ENCODE assay signal across 1 cellular context in the genomic region with DNA sequence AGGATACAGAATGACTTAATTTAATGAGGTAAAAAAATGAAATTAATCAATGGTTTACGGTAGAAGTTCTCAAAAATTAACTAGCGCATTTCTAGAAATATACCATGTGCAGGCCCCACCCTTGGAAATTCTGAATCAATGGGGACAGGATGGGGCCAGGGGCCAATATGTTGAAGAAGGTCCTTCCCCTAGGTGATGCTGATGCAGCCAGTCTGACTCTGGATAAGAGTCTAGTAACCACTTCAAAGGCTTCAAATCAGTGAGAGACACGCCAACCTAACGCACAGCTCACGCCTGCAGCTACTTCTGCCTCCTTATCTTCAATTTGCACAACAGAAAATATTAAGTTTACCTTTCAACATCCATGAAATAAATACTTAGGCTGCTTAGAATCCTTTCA.
TF ChIP-seq lines count a peak whose summit lies in the region.

No MANE protein-coding gene starts in this region.

TF ChIP-seq in SK-N-SH treated with all-trans-retinoic acid at 6 μM for 48 hours, 23 proteins besides CTCF, POLR2A, EP300 and RAD21 (continued from another document):
- TF ChIP-seq, protein P1, sequence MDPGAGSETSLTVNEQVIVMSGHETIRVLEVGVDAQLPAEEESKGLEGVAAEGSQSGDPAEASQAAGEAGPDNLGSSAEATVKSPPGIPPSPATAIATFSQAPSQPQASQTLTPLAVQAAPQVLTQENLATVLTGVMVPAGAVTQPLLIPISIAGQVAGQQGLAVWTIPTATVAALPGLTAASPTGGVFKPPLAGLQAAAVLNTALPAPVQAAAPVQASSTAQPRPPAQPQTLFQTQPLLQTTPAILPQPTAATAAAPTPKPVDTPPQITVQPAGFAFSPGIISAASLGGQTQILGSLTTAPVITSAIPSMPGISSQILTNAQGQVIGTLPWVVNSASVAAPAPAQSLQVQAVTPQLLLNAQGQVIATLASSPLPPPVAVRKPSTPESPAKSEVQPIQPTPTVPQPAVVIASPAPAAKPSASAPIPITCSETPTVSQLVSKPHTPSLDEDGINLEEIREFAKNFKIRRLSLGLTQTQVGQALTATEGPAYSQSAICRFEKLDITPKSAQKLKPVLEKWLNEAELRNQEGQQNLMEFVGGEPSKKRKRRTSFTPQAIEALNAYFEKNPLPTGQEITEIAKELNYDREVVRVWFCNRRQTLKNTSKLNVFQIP (CRISPR knock-in tag; IDR thresholded peaks at IDR 0.05; ENCODE audit: borderline replicate concordance, low read depth) = no peak
- TF ChIP-seq RARB (CRISPR knock-in tag; IDR thresholded peaks at IDR 0.05) (no peak), ZFP3 (CRISPR knock-in tag; IDR thresholded peaks at IDR 0.05) (no peak), ISL1 (CRISPR knock-in tag; IDR thresholded peaks at IDR 0.05) (no peak), ESRRG (CRISPR knock-in tag; IDR thresholded peaks at IDR 0.05) (no peak), ZFP30 (CRISPR knock-in tag; IDR thresholded peaks at IDR 0.05) (no peak), BACH2 (CRISPR knock-in tag; IDR thresholded peaks at IDR 0.05; ENCODE audit: borderline replicate concordance) (no peak), GLIS3 (CRISPR knock-in tag; IDR thresholded peaks at IDR 0.05) (no peak)
- TF ChIP-seq, protein P2, sequence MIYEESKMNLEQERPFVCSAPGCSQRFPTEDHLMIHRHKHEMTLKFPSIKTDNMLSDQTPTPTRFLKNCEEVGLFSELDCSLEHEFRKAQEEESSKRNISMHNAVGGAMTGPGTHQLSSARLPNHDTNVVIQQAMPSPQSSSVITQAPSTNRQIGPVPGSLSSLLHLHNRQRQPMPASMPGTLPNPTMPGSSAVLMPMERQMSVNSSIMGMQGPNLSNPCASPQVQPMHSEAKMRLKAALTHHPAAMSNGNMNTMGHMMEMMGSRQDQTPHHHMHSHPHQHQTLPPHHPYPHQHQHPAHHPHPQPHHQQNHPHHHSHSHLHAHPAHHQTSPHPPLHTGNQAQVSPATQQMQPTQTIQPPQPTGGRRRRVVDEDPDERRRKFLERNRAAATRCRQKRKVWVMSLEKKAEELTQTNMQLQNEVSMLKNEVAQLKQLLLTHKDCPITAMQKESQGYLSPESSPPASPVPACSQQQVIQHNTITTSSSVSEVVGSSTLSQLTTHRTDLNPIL (CRISPR knock-in tag; IDR thresholded peaks at IDR 0.05; ENCODE audit: low read depth) = no peak
- TF ChIP-seq, protein P3, sequence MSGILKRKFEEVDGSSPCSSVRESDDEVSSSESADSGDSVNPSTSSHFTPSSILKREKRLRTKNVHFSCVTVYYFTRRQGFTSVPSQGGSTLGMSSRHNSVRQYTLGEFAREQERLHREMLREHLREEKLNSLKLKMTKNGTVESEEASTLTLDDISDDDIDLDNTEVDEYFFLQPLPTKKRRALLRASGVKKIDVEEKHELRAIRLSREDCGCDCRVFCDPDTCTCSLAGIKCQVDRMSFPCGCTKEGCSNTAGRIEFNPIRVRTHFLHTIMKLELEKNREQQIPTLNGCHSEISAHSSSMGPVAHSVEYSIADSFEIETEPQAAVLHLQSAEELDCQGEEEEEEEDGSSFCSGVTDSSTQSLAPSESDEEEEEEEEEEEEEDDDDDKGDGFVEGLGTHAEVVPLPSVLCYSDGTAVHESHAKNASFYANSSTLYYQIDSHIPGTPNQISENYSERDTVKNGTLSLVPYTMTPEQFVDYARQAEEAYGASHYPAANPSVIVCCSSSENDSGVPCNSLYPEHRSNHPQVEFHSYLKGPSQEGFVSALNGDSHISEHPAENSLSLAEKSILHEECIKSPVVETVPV (CRISPR knock-in tag; IDR thresholded peaks at IDR 0.05) = no peak
